Comparison of ENCODE assay signal across 24 cellular contexts in genomic region chr19:2612619-2613249, GRCh38.
A peak's percentile ranks its signal among the peaks of the same experiment; 100 is the strongest.
DNase-seq lines count a peak whose midpoint lies in the region; ATAC-seq, FAIRE-seq and TF ChIP-seq lines count a peak whose summit lies in the region.
"Had no signal": no experiment of that assay in that cellular context is flagged by ENCODE, and none has a peak within 500 bp of the region (broad histone marks: within the 10 kb centered on the region; RNA-seq: fewer than 3 reads in every experiment).

No MANE protein-coding gene starts in this region.

- H3K4me1 Mint-ChIP-seq in GM23338 (peaks cover 14% of the 10 kb centered on the region), progenitor cell of endocrine pancreas (ENCODE audit: low read depth) (peaks cover under 1% of the 10 kb centered on the region)

- peaks cover 17% of the 10 kb centered on the region for H3K27me3 Mint-ChIP-seq in GM23338 (ENCODE audit: insufficient read depth, low read depth, poor library complexity)
- peaks cover 17% of the 10 kb centered on the region for H3K27me3 Mint-ChIP-seq in progenitor cell of endocrine pancreas
- H3K27me3 Mint-ChIP-seq: central memory CD8-positive, alpha-beta T cell; naive thymus-derived CD8-positive, alpha-beta T cell; stimulated activated naive CD8-positive, alpha-beta T cell treated with anti-CD3 and anti-CD28 coated beads, Interleukin-15, amount 100 ng/mL, for 72 hours had no signal

- H3K4me3 ChIP-seq in GM23338 (no peak overlapping the region), H1 (ENCODE audit: extremely low read depth in 1 of 4, insufficient read depth in 2 of 4, low read depth in 3 of 4, low read length in 4 of 4) (no peak overlapping the region)
- H3K4me3 ChIP-seq: upper lobe of right lung had no signal

- no peak overlapping the region for H2AK5ac ChIP-seq in H1 (ENCODE audit: low read depth, low read length)

- no peak overlapping the region for H3K14ac ChIP-seq in H1 (ENCODE audit: insufficient read length)

- H3K36me3 Mint-ChIP-seq in GM23338 (ENCODE audit: low read depth) (peaks cover 4% of the 10 kb centered on the region; the same call in 2 of the 3 replicates), progenitor cell of endocrine pancreas (ENCODE audit: insufficient read depth) (peaks cover under 1% of the 10 kb centered on the region)
- H3K36me3 Mint-ChIP-seq: activated CD4-positive, alpha-beta memory T cell treated with anti-CD3 and anti-CD28 coated beads for 36 hours; naive thymus-derived CD8-positive, alpha-beta T cell had no signal

- H3K27ac ChIP-seq in GM23338 (ENCODE audit: low read depth) (peak overlapping the region; percentile 40; the same call in 1 of the 2 replicates), H1 (ENCODE audit: low read depth, low read length) (no peak overlapping the region)
- H3K27ac ChIP-seq: 22Rv1, parathyroid adenoma, upper lobe of right lung had no signal

- H3K9ac ChIP-seq in H1 (replicated peaks in 1 of 4; ENCODE audit: extremely low read depth in 1 of 4, low read depth in 3 of 4, low read length in 3 of 4), result no peak overlapping the region
- H3K9ac ChIP-seq: parathyroid adenoma had no signal

- no peak overlapping the region; the same call in 1 of the 2 replicates for H3K27ac Mint-ChIP-seq in GM23338
- H3K27ac Mint-ChIP-seq in progenitor cell of endocrine pancreas, result peak overlapping the region; percentile 16
- H3K27ac Mint-ChIP-seq: activated CD4-positive, alpha-beta memory T cell treated with anti-CD3 and anti-CD28 coated beads for 36 hours had no signal

- FAIRE-seq in H1 (lab: Jason Lieb, UNC), result no peak
- FAIRE-seq: islet of Langerhans had no signal

- no peak for TF ChIP-seq CTCF in GM23338 (conservative IDR thresholded peaks at IDR 0.05; ENCODE audit: low read depth in 2 of 2)
- no peak for TF ChIP-seq CTCF in H1 (IDR thresholded peaks at IDR 0.05; ENCODE audit: control extremely low read depth in 1 of 3, insufficient read depth in 1 of 3, low read depth in 1 of 3, low read length in 3 of 3)
- no peak for TF ChIP-seq CTCF in progenitor cell of endocrine pancreas (IDR thresholded peaks at IDR 0.05; ENCODE audit: unreplicated experiment)

- DNase-seq in DMS53 (lab: John Stamatoyannopoulos, UW) (peak; percentile 19), DMS53 treated with DMSO at 0.1 percent for 48 hours (lab: John Stamatoyannopoulos, UW; ENCODE audit: unreplicated experiment) (no peak), GM23338 (ENCODE audit: low spot score) (peak; percentile 52), H1 (ENCODE audit: low read depth in 1 of 2, low spot score in 2 of 2) (no peak), progenitor cell of endocrine pancreas (ENCODE audit: low spot score, unreplicated experiment) (no peak), NCI-H1694 (lab: John Stamatoyannopoulos, UW) (no peak), occipital lobe (lab: John Stamatoyannopoulos, UW) (no peak), NCI-H1105 treated with DMSO at 0.1 percent for 48 hours (lab: John Stamatoyannopoulos, UW) (no peak)
- DNase-seq: activated CD4-positive, alpha-beta memory T cell treated with anti-CD3 and anti-CD28 coated beads for 36 hours; activated T-cell treated with anti-CD3 and anti-CD28 coated beads for 4 hours; AML-193; Caco-2; erythroblast; foreskin melanocyte; hypothalamus; MV-4-11; NCI-H2081 treated with DMSO at 0.1 percent for 48 hours; stimulated activated naive CD8-positive, alpha-beta T cell treated with anti-CD3 and anti-CD28 coated beads, Interleukin-15, amount 100 ng/mL, for 72 hours; upper lobe of right lung had no signal

- CTCF ChIA-PET in H1 (lab: Charles Lee; ENCODE audit: partially characterized antibody), result interaction anchor here (0.6 to 7.9 kb wide), 22 partner anchors 8 to 202 kb away, joined by 3 to 133 read pairs (median 6); partner anchors contain the start of genes GADD45B and LMNB2

- H3K23me2 ChIP-seq in H1 (ENCODE audit: low read depth, low read length), result no peaks in the 10 kb centered on the region; the same call in 1 of the 2 replicates

- H3F3A ChIP-seq in GM23338 (replicated peaks; ENCODE audit: low read depth), result no peaks in the 10 kb centered on the region

- no peak overlapping the region for H4K91ac ChIP-seq in H1 (replicated peaks; ENCODE audit: insufficient read length, low read length)

- H3K79me1 ChIP-seq in H1 (ENCODE audit: low read depth, low read length), result no peaks in the 10 kb centered on the region

- no peak overlapping the region for H4K5ac ChIP-seq in H1 (ENCODE audit: insufficient read length, low read depth, low read length)

- H3K9me3 ChIP-seq in H1 (ENCODE audit: insufficient read depth in 2 of 2, low read depth in 1 of 2, low read length in 1 of 2), result peaks cover 5 to 10% of the 10 kb centered on the region in 2 experiments; a peak in 3 of 4 replicates
- H3K9me3 ChIP-seq: upper lobe of right lung had no signal

- H3K4me3 Mint-ChIP-seq in GM23338, result no peak overlapping the region
- H3K4me3 Mint-ChIP-seq in progenitor cell of endocrine pancreas (ENCODE audit: low read depth), result no peak overlapping the region
- H3K4me3 Mint-ChIP-seq: activated CD4-positive, alpha-beta memory T cell treated with anti-CD3 and anti-CD28 coated beads for 36 hours; central memory CD8-positive, alpha-beta T cell had no signal

- no peak overlapping the region for H2BK15ac ChIP-seq in H1 (ENCODE audit: low read length)

- H4K20me1 ChIP-seq in GM23338 (replicated peaks; ENCODE audit: insufficient read depth) (no peaks in the 10 kb centered on the region), H1 (replicated peaks in 1 of 2; ENCODE audit: control insufficient read depth in 1 of 2, insufficient read depth in 2 of 2, low read length in 2 of 2) (peaks cover 0 to 2% of the 10 kb centered on the region in 2 experiments)

- no peak overlapping the region for H2BK120ac ChIP-seq in H1 (replicated peaks; ENCODE audit: low read depth, low read length)

- H3K79me2 ChIP-seq in GM23338 (replicated peaks; ENCODE audit: insufficient read depth) (no peaks in the 10 kb centered on the region), H1 (ENCODE audit: control insufficient read depth in 1 of 2, insufficient read depth in 2 of 2, low read length in 2 of 2) (no peaks in the 10 kb centered on the region)
- H3K79me2 ChIP-seq: parathyroid adenoma had no signal

- no peaks in the 10 kb centered on the region; the same call in 1 of the 2 replicates for H3K4me1 ChIP-seq in GM23338 (ENCODE audit: insufficient read depth)
- peaks cover 0 to 5% (median under 1%) of the 10 kb centered on the region in 4 experiments; a peak in 2 of 7 replicates for H3K4me1 ChIP-seq in H1 (replicated peaks in 1 of 4; ENCODE audit: control insufficient read depth in 3 of 4, insufficient read depth in 4 of 4, low read length in 3 of 4)
- H3K4me1 ChIP-seq: Caco-2 had no signal

- H3K4me2 ChIP-seq in GM23338 (no peak overlapping the region), H1 (ENCODE audit: insufficient read depth in 1 of 2, low read depth in 2 of 2, low read length in 2 of 2) (no peak overlapping the region)

- no peaks in the 10 kb centered on the region for H3K9me2 ChIP-seq in GM23338 (ENCODE audit: insufficient read depth)

- POLR2A ChIA-PET in H1 (lab: Charles Lee; ENCODE audit: partially characterized antibody), result interaction anchor here (1.5 to 12.5 kb wide), 3 partner anchors 10 to 185 kb away, joined by 3 to 135 read pairs (median 6); partner anchors contain the start of gene GADD45B

- H2BK5ac ChIP-seq in H1 (ENCODE audit: low read depth, low read length), result no peak overlapping the region

- H2BK20ac ChIP-seq in H1 (ENCODE audit: low read length), result no peak overlapping the region

- H3K18ac ChIP-seq in H1 (ENCODE audit: extremely low read depth, low read length), result no peak overlapping the region

- no peak overlapping the region for H4K8ac ChIP-seq in H1 (ENCODE audit: extremely low read depth, insufficient read depth, low read length)

- no peak for ATAC-seq in GM23338
- ATAC-seq: naive thymus-derived CD8-positive, alpha-beta T cell; stimulated activated naive CD8-positive, alpha-beta T cell treated with anti-CD3 and anti-CD28 coated beads, Interleukin-15, amount 100 ng/mL, for 72 hours; upper lobe of right lung had no signal

- H2AFZ ChIP-seq in GM23338 (no peak overlapping the region), H1 (ENCODE audit: low read length) (no peak overlapping the region)

- H2BK12ac ChIP-seq in H1 (ENCODE audit: low read depth, low read length), result 0 out of 2 replicates have a peak overlapping the region, but pooled peaks have one; percentile 60

- H3K9me3 Mint-ChIP-seq in GM23338 (peaks cover 16% of the 10 kb centered on the region), progenitor cell of endocrine pancreas (ENCODE audit: low read depth) (peaks cover 2% of the 10 kb centered on the region)
- H3K9me3 Mint-ChIP-seq: central memory CD8-positive, alpha-beta T cell; naive thymus-derived CD8-positive, alpha-beta T cell; stimulated activated naive CD8-positive, alpha-beta T cell treated with anti-CD3 and anti-CD28 coated beads, Interleukin-15, amount 100 ng/mL, for 72 hours had no signal

- no peak overlapping the region for H3K56ac ChIP-seq in H1 (replicated peaks; ENCODE audit: insufficient read length, low read depth, low read length)

- H3K36me3 ChIP-seq in GM23338 (ENCODE audit: insufficient read depth) (no peaks in the 10 kb centered on the region), H1 (ENCODE audit: control insufficient read depth in 2 of 4, insufficient read depth in 4 of 4, low read length in 3 of 4) (no peaks in the 10 kb centered on the region)
- H3K36me3 ChIP-seq: upper lobe of right lung had no signal

- TF ChIP-seq POLR2A in H1 (IDR thresholded peaks at IDR 0.05; ENCODE audit: control extremely low read depth in 1 of 2, low read depth in 2 of 2, low read length in 2 of 2), result no peak

- no peak overlapping the region for H3K23ac ChIP-seq in H1 (ENCODE audit: insufficient read length)

- H3K4ac ChIP-seq in H1 (replicated peaks; ENCODE audit: insufficient read length, low read depth, low read length), result peak overlapping the region; percentile 23

- WGBS in H1 (ENCODE audit: extremely low coverage in 1 of 2, insufficient coverage in 1 of 2, insufficient read length in 1 of 2, insufficient replicate concordance in 2 of 2, low coverage in 1 of 2, low lambda C conversion rate in 2 of 2, missing lambda C conversion rate in 1 of 2), 2 experiments, result 90% methylated on average over 18 of the region's 18 CpGs; no CpG with 5 or more reads in 1 of the 2 experiments

- no peak for TF ChIP-seq RAD21 in H1 (IDR thresholded peaks at IDR 0.05 in 1 of 2, conservative IDR thresholded peaks at IDR 0.05 in 1 of 2; ENCODE audit: low read depth in 2 of 2, low read length in 2 of 2)

- H3K27me3 ChIP-seq in GM23338 (ENCODE audit: insufficient read depth), result no peaks in the 10 kb centered on the region
- peaks cover 0 to 9% (median 2%) of the 10 kb centered on the region in 4 experiments; a peak in 1 of 7 replicates for H3K27me3 ChIP-seq in H1 (replicated peaks in 1 of 4; ENCODE audit: control insufficient read depth in 3 of 4, extremely low read depth in 1 of 4, insufficient read depth in 3 of 4, low read length in 3 of 4)
- H3K27me3 ChIP-seq: upper lobe of right lung had no signal

- TF ChIP-seq EP300 in H1 (IDR thresholded peaks at IDR 0.05; ENCODE audit: borderline replicate concordance in 1 of 2, low read depth in 2 of 2, low read length in 2 of 2), result no peak

TF ChIP-seq in GM23338, 12 proteins besides CTCF, POLR2A, EP300 and RAD21 (continues in another document):
- no peak for TF ChIP-seq EZH2 (IDR thresholded peaks at IDR 0.05; ENCODE audit: low read depth, unreplicated experiment)

TF ChIP-seq in H1, 55 proteins besides CTCF, POLR2A, EP300 and RAD21 (continues in another document):
- TF ChIP-seq SP4 (IDR thresholded peaks at IDR 0.05; ENCODE audit: low read length) (no peak), YY1 (IDR thresholded peaks at IDR 0.05; ENCODE audit: low read depth, low read length) (no peak)

Comparison
In these comparisons a context has a peak if more than half of its experiments do, and no peak if none do; other contexts are left out.
1. DNase-seq: peak in DMS53 (single experiment) and GM23338 (single experiment); none in DMS53 treated with DMSO at 0.1 percent for 48 hours (single experiment), H1 (0 of 2), progenitor cell of endocrine pancreas (single experiment), NCI-H1694 (single experiment), occipital lobe (single experiment) and NCI-H1105 treated with DMSO at 0.1 percent for 48 hours (single experiment).